In genomic region chr19:3692141-3693029, GRCh38 we compare ENCODE assay signal across 8 cellular contexts. TPM values are rescaled to one million over a fixed set of nuclear protein-coding genes. Genes with fewer than 3 reads are reported as not detected.
DNase-seq lines count a peak whose midpoint lies in the region; ATAC-seq, FAIRE-seq and TF ChIP-seq lines count a peak whose summit lies in the region.

No MANE protein-coding gene starts in this region.

- RAD21 ChIA-PET in GM12878 (lab: Charles Lee; ENCODE audit: unreplicated experiment) = interaction anchor here (0.6 kb wide), 1 partner anchor 651 kb away, joined by 3 read pairs; the partner anchor contains the start of gene MPND

- TF ChIP-seq RAD21 in GM12878 (IDR thresholded peaks at IDR 0.05; ENCODE audit: insufficient read depth, low read depth, low read length) = no peak

- BruUV-seq in Panc1 (replicated peaks; lab: Mats Ljungman, UMichigan) = no TSS peak
- no TSS peak for BruUV-seq in GM12878 (replicated peaks; lab: Mats Ljungman, UMichigan)

- H2AFZ ChIP-seq in GM12878 (ENCODE audit: control insufficient read depth, low read depth, low read length) = no peak overlapping the region

- intact Hi-C loops in Panc1 (cut with micrococcal nuclease; ENCODE audit: unreplicated experiment) (no loop called here), GM12878 (cut with micrococcal nuclease; ENCODE audit: unreplicated experiment) (no loop called here), lower lobe of right lung (cut with DNase I) (no loop called here), uterus (cut with DNase I; ENCODE audit: low total_unique reads) (no loop called here)

- peaks cover 34 to 67% (median 58%) of the 10 kb centered on the region in 10 experiments for H3K4me1 ChIP-seq in BLaER1 treated with 17β-estradiol and CSF1 and Interleukin-3, amounts not matched to agents 10 nM and 100 nM
- H3K4me1 ChIP-seq in Panc1 (ENCODE audit: control insufficient read depth, insufficient read depth, low read length) (no peaks in the 10 kb centered on the region; the same call in 1 of the 2 replicates), GM12878 (ENCODE audit: control insufficient read depth, insufficient read depth, low read length) (peaks cover 11% of the 10 kb centered on the region), lower lobe of right lung (peaks cover 21% of the 10 kb centered on the region), uterus (no peaks in the 10 kb centered on the region)

- H3K9me3 ChIP-seq in BLaER1 treated with 17β-estradiol and CSF1 and Interleukin-3, amounts not matched to agents 10 nM and 100 nM (replicated peaks in 1 of 11) = no peaks in the 10 kb centered on the region
- no peaks in the 10 kb centered on the region for H3K9me3 ChIP-seq in Panc1 (ENCODE audit: control insufficient read depth, insufficient read depth, low read depth, low read length)
- H3K9me3 ChIP-seq in GM12878 (replicated peaks; ENCODE audit: control insufficient read depth, insufficient read depth, low read length) = no peaks in the 10 kb centered on the region; the same call in 2 of the 3 replicates
- H3K9me3 ChIP-seq in lower lobe of right lung = no peaks in the 10 kb centered on the region
- no peaks in the 10 kb centered on the region for H3K9me3 ChIP-seq in uterus

- peaks cover 0 to 32% (median 13%) of the 10 kb centered on the region in 11 experiments; a peak in 15 of 22 replicates for H3K36me3 ChIP-seq in BLaER1 treated with 17β-estradiol and CSF1 and Interleukin-3, amounts not matched to agents 10 nM and 100 nM
- H3K36me3 ChIP-seq in Panc1 (ENCODE audit: control insufficient read depth, insufficient read depth, low read length) (no peaks in the 10 kb centered on the region), GM12878 (ENCODE audit: control insufficient read depth in 2 of 2, insufficient read depth in 2 of 2, low read length in 1 of 2) (no peaks in the 10 kb centered on the region; a peak in 1 of 4 replicates), lower lobe of right lung (no peaks in the 10 kb centered on the region), uterus (no peaks in the 10 kb centered on the region)

- POLR2A ChIA-PET in Panc1 (lab: Charles Lee) (interaction anchor here (0.6 kb wide), 1 partner anchor 103 kb away, joined by 6 read pairs; no protein-coding TSS in a partner anchor), GM12878 (lab: Charles Lee) (no interaction called here)

- TF ChIP-seq CTCF in Panc1 (IDR thresholded peaks at IDR 0.05) (peak; percentile 78), GM12878 (IDR thresholded peaks at IDR 0.05 in 2 of 3, conservative IDR thresholded peaks at IDR 0.05 in 1 of 3; ENCODE audit: control insufficient read depth in 2 of 3, extremely low read depth in 1 of 3, insufficient read depth in 1 of 3, low read depth in 3 of 3, low read length in 3 of 3) (peak; percentile 36 to 70 (median 67)), lower lobe of right lung (IDR thresholded peaks at IDR 0.05) (peak; percentile 52), uterus (IDR thresholded peaks at IDR 0.05) (peak in 3 of 4 experiments; percentile 28 to 30 (median 28))

- SMC1A ChIA-PET in GM12878 (lab: Charles Lee; ENCODE audit: uncharacterized antibody, unreplicated experiment) = no interaction called here

- H3K4me3 ChIP-seq in BLaER1 treated with 17β-estradiol and CSF1 and Interleukin-3, amounts not matched to agents 10 nM and 100 nM = no peak overlapping the region
- H3K4me3 ChIP-seq in Panc1 (ENCODE audit: low read depth in 2 of 2, low read length in 2 of 2) = no peak overlapping the region
- no peak overlapping the region for H3K4me3 ChIP-seq in GM12878
- no peak overlapping the region for H3K4me3 ChIP-seq in lower lobe of right lung
- H3K4me3 ChIP-seq in uterus = no peak overlapping the region

- H3K27me3 ChIP-seq in BLaER1 treated with 17β-estradiol and CSF1 and Interleukin-3, amounts not matched to agents 10 nM and 100 nM = peaks cover 0 to 9% (median 0%) of the 10 kb centered on the region in 11 experiments; a peak in 4 of 22 replicates
- H3K27me3 ChIP-seq in Panc1 (ENCODE audit: control insufficient read depth, insufficient read depth, low read length) = no peaks in the 10 kb centered on the region
- no peaks in the 10 kb centered on the region for H3K27me3 ChIP-seq in GM12878 (replicated peaks in 1 of 2; ENCODE audit: control insufficient read depth in 2 of 2, insufficient read depth in 2 of 2, low read length in 1 of 2)
- no peaks in the 10 kb centered on the region for H3K27me3 ChIP-seq in lower lobe of right lung (ENCODE audit: low read depth)
- no peaks in the 10 kb centered on the region for H3K27me3 ChIP-seq in uterus

- WGBS in GM12878 (ENCODE audit: insufficient coverage, insufficient replicate concordance, low lambda C conversion rate, missing lambda C conversion rate) = 73% methylated on average over 23 of the region's 25 CpGs

- TF ChIP-seq EP300 in GM12878 (IDR thresholded peaks at IDR 0.05; ENCODE audit: borderline replicate concordance in 1 of 2, control insufficient read depth in 1 of 2, low read depth in 2 of 2, low read length in 2 of 2) = no peak

- TF ChIP-seq POLR2A in GM12878 (IDR thresholded peaks at IDR 0.05; ENCODE audit: low read depth, low read length) (no peak), uterus (IDR thresholded peaks at IDR 0.05) (no peak)

- ATAC-seq in Panc1 (no peak), GM12878 (peak; percentile 40; the same call in 2 of the 3 replicates), lower lobe of right lung (peak; percentile 40 to 57), HG02884 (IDR thresholded peaks at IDR 0.05; ENCODE audit: unreplicated experiment) (no peak)

- CTCF ChIA-PET in Panc1 (lab: Charles Lee) = interaction anchor here (0.6 kb wide), 1 partner anchor 83 kb away, joined by 3 read pairs; no protein-coding TSS in a partner anchor
- CTCF ChIA-PET in GM12878 (lab: Yijun Ruan, JAX) = interaction anchor here (0.6 to 1.2 kb wide), 4 partner anchors 10 to 114 kb away, joined by 3 to 5 read pairs (median 3); partner anchors contain the start of gene TJP3

- no peak for FAIRE-seq in GM12878 (lab: Jason Lieb, UNC)

- DNase-seq in Panc1 (ENCODE audit: low read depth, low spot score) (no peak), GM12878 (ENCODE audit: low read depth, low spot score) (no peak), lower lobe of right lung (no peak), uterus (no peak), NCI-H1930 (lab: John Stamatoyannopoulos, UW) (no peak), SHP77 treated with DMSO at 0.1 percent for 48 hours (lab: John Stamatoyannopoulos, UW) (no peak)

- no peak overlapping the region; a peak in 1 of 22 replicates for H3K9ac ChIP-seq in BLaER1 treated with 17β-estradiol and CSF1 and Interleukin-3, amounts not matched to agents 10 nM and 100 nM
- H3K9ac ChIP-seq in GM12878 (ENCODE audit: control insufficient read depth, insufficient read depth, low read length) = no peak overlapping the region

- H4K20me1 ChIP-seq in BLaER1 treated with 17β-estradiol and CSF1 and Interleukin-3, amounts not matched to agents 10 nM and 100 nM = peaks cover 96 to 100% (median 98%) of the 10 kb centered on the region in 11 experiments
- no peaks in the 10 kb centered on the region for H4K20me1 ChIP-seq in GM12878 (ENCODE audit: control insufficient read depth, insufficient read depth)

- in situ Hi-C loops in Panc1 (cut with HindIII; ENCODE audit: low pct_unique_long_range_greater_than_20kb, low sequenced_read_pairs) = no loop called here
- in situ Hi-C loops in GM12878 (cut with MboI) = no loop called here

- H3K27ac ChIP-seq in BLaER1 treated with 17β-estradiol and CSF1 and Interleukin-3, amounts not matched to agents 10 nM and 100 nM = no peak overlapping the region
- H3K27ac ChIP-seq in Panc1 (ENCODE audit: low read length) (no peak overlapping the region), GM12878 (ENCODE audit: control insufficient read depth, insufficient read depth) (no peak overlapping the region), lower lobe of right lung (no peak overlapping the region), uterus (no peak overlapping the region)

- peaks cover 18% of the 10 kb centered on the region for H3K79me2 ChIP-seq in GM12878 (ENCODE audit: control insufficient read depth, insufficient read depth, low read length)

- H3K4me2 ChIP-seq in BLaER1 treated with 17β-estradiol and CSF1 and Interleukin-3, amounts not matched to agents 10 nM and 100 nM = peak overlapping the region in 9 of 11 experiments; percentile 54 to 99 (median 96); a peak in 10 of 22 replicates
- no peak overlapping the region for H3K4me2 ChIP-seq in GM12878 (ENCODE audit: control insufficient read depth, insufficient read depth)

RNA-seq across cellular contexts. Expression of gene PIP5K1C, which starts 7.9 kb away (rescaled TPM):
- total RNA-seq in Panc1 (2021; ENCODE audit: unreplicated experiment) (30.6 TPM), GM12878 (2014; rRNA removed) (4.5 and 6.0 TPM in 2 replicates), GM12878 (2014; rRNA removed; fragmentation: Illumina TruSeq; extraction: Trizol) (2.2 TPM in 2 replicates), GM12878 (2021) (19.0 and 19.6 TPM in 2 replicates), lower lobe of right lung (43.6 TPM), uterus (10 to 100 TPM in 3 of 4 donors, 1 to 10 TPM in 1; 6.2 to 77.5 (median 33.2) TPM)
- 27.9 TPM for polyA plus RNA-seq in Panc1 (2012; ENCODE audit: insufficient read length)
- total RNA-seq in GM12878 (2013; cell fraction: nucleolus; rRNA removed) = 29.0 and 34.7 TPM in 2 replicates
- polyA plus RNA-seq in GM12878 (2011; ENCODE audit: low read depth) = 3.4 TPM
- polyA plus RNA-seq in GM12878 (2011; rRNA removed) (0.84 and 2.3 TPM in 2 replicates), GM12878 (2014; fragmentation: Illumina TruSeq; extraction: Trizol) (2.4 and 4.6 TPM in 2 replicates), GM12878 (2014; fragmentation: Nextera tagmentation; extraction: Ambion mirVana) (under 1 TPM; 0.39 to 0.46 TPM), GM12878 (2014; rRNA removed) (9.3 and 12.6 TPM in 2 replicates), GM12878 (2016; fragmentation: Nextera tagmentation; extraction: Ambion mirVana) (10 to 100 TPM in 1 of 2 experiments, 1 to 10 TPM in 1; 7.8 to 10.3 TPM)
- 3.4 and 3.6 TPM in 2 replicates for polyA plus RNA-seq in GM12878 (2011; cell fraction: cytosol; rRNA removed)
- polyA plus RNA-seq in GM12878 (2011; cell fraction: nucleus; rRNA removed) = 11.7 and 16.6 TPM in 2 replicates
- 12.8 and 13.0 TPM in 2 replicates for polyA plus RNA-seq in GM12878 (2012)
- polyA minus RNA-seq in GM12878 (2011; rRNA and poly(A)+ RNA removed) = 9.1 and 10.3 TPM in 2 replicates
- 7.8 and 10.0 TPM in 2 replicates for polyA minus RNA-seq in GM12878 (2011; cell fraction: cytosol; rRNA and poly(A)+ RNA removed)
- 4.5 and 9.2 TPM in 2 replicates for polyA minus RNA-seq in GM12878 (2011; cell fraction: nucleus; rRNA and poly(A)+ RNA removed)

RNA-seq across cellular contexts. Expression of gene TJP3, which starts 15.8 kb away (rescaled TPM):
- total RNA-seq in Panc1 (2021; ENCODE audit: unreplicated experiment) (2.7 TPM), GM12878 (2014; rRNA removed) (not detected in 2 replicates), GM12878 (2014; rRNA removed; fragmentation: Illumina TruSeq; extraction: Trizol) (not detected in 2 replicates), GM12878 (2021) (0.16 and 0.41 TPM in 2 replicates), lower lobe of right lung (34.4 TPM), uterus (1 to 10 TPM in 3 of 4 donors, under 1 TPM in 1; 0.37 to 7.4 (median 3.9) TPM)
- polyA plus RNA-seq in Panc1 (2012; ENCODE audit: insufficient read length) = 4.9 TPM
- total RNA-seq in GM12878 (2013; cell fraction: nucleolus; rRNA removed) = not detected in 2 replicates
- polyA plus RNA-seq in GM12878 (2011; ENCODE audit: low read depth) = not detected
- polyA plus RNA-seq in GM12878 (2011; rRNA removed) (0.06 and 0.18 TPM in 2 replicates), GM12878 (2014; fragmentation: Illumina TruSeq; extraction: Trizol) (not detected in 2 replicates), GM12878 (2014; fragmentation: Nextera tagmentation; extraction: Ambion mirVana) (not detected), GM12878 (2014; rRNA removed) (0.03 and 0.04 TPM in 2 replicates), GM12878 (2016; fragmentation: Nextera tagmentation; extraction: Ambion mirVana) (1 to 10 TPM in 1 of 2 experiments, not detected in 1; 1.2 TPM)
- 0.07 and 0.12 TPM in 2 replicates for polyA plus RNA-seq in GM12878 (2011; cell fraction: cytosol; rRNA removed)
- polyA plus RNA-seq in GM12878 (2011; cell fraction: nucleus; rRNA removed) = 0.19 and 0.51 TPM in 2 replicates
- 0.18 TPM in 1 of 2 replicates, not detected in the other for polyA plus RNA-seq in GM12878 (2012)
- polyA minus RNA-seq in GM12878 (2011; rRNA and poly(A)+ RNA removed) = 0.05 TPM in 1 of 2 replicates, not detected in the other
- 0.80 TPM in 1 of 2 replicates, not detected in the other for polyA minus RNA-seq in GM12878 (2011; cell fraction: cytosol; rRNA and poly(A)+ RNA removed)
- polyA minus RNA-seq in GM12878 (2011; cell fraction: nucleus; rRNA and poly(A)+ RNA removed) = 0.48 TPM in 1 of 2 replicates, not detected in the other

Comparison
In these comparisons a context has a peak if more than half of its experiments do, and no peak if none do; other contexts are left out.
1. ATAC-seq: peak in GM12878 (single experiment) and lower lobe of right lung (2 of 2); none in Panc1 (single experiment) and HG02884 (single experiment).
2. CTCF ChIP-seq: peak in every context shown above with its lines; median percentile 78 in Panc1; 67 in GM12878; 52 in lower lobe of right lung; 28 in uterus.